In the genomic region with DNA sequence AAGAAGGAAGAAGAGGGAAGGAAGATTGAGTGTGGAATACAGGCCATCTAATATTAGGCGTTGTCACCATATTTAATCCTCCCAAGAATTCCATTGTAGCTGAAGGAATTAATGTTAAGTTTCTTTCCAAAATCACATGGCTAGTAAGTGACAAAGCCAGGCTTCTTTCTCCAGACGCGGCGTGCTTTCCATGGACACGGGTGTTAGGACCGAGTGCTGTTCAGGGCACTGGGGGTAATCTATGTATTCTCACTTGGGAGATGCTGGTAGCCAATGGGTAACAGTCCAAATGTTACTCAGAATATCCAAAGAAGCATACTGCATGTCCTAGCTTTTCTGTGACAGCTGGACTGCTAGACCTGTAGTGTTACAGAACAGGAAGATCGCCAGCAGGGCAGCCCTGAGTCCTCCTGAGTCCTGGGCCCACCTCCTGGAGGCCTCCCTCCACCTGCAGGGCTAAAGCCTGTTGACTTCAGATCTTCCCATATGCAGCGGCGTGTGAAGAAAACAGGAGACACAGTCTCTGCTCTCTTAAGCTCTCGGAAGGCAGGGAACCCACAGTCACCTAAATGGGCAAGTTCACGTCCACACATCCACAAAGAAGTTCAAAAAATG, we compare ENCODE assay signal across 17 cellular contexts. TPM values are rescaled to one million over a fixed set of nuclear protein-coding genes. Genes with fewer than 3 reads are reported as not detected.
"Had no signal": no experiment of that assay in that cellular context is flagged by ENCODE, and none has a peak within 500 bp of the region (broad histone marks: within the 10 kb centered on the region; RNA-seq: fewer than 3 reads in every experiment).

No MANE protein-coding gene starts in this region.

- ATAC-seq: activated CD8-positive, alpha-beta T cell treated with anti-CD3 and anti-CD28 coated beads for 36 hours; activated T-cell treated with anti-CD3 and anti-CD28 coated beads, Interleukin-2, amount 50 U/mL, for 4 hours; psoas muscle; right lobe of liver; WTC11 had no signal

- H3K27ac ChIP-seq: dorsolateral prefrontal cortex, psoas muscle, right lobe of liver, tibial artery, uterus had no signal

- H3K4me3 Mint-ChIP-seq: activated CD8-positive, alpha-beta T cell treated with anti-CD3 and anti-CD28 coated beads for 36 hours; activated T-cell treated with anti-CD3 and anti-CD28 coated beads, Interleukin-2, amount 50 U/mL, for 4 hours; nephron; WTC11 had no signal

- H3K27ac Mint-ChIP-seq: activated CD8-positive, alpha-beta T cell treated with anti-CD3 and anti-CD28 coated beads for 36 hours; WTC11 had no signal

- H3K9me3 Mint-ChIP-seq: activated CD8-positive, alpha-beta T cell treated with anti-CD3 and anti-CD28 coated beads for 36 hours; activated T-cell treated with anti-CD3 and anti-CD28 coated beads, Interleukin-2, amount 50 U/mL, for 4 hours; nephron; WTC11 had no signal

- H3K4me1 ChIP-seq: psoas muscle had no signal

- DNase-seq: activated CD4-positive, alpha-beta T cell treated with anti-CD3 and anti-CD28 coated beads for 4 hours; activated CD8-positive, alpha-beta T cell treated with anti-CD3 and anti-CD28 coated beads for 36 hours; activated effector memory CD4-positive, alpha-beta T cell treated with Interleukin-2 at 50 U/mL for 16 hours; activated naive CD4-positive, alpha-beta T cell treated with anti-CD3 and anti-CD28 coated beads, Interleukin-2, amount 50 U/mL, for 16 hours; activated T-cell treated with anti-CD3 and anti-CD28 coated beads, Interleukin-2, amount 50 U/mL, for 4 hours; dorsolateral prefrontal cortex; mesenchymal stem cell; psoas muscle; right lobe of liver; T-helper 2 cell; tibial artery; uterus had no signal

- H3K36me3 ChIP-seq: tibial artery, uterus had no signal

- H3K4me3 ChIP-seq: dorsolateral prefrontal cortex, psoas muscle, right lobe of liver, tibial artery, uterus had no signal

- H3K9me3 ChIP-seq: psoas muscle, right lobe of liver, tibial artery, uterus had no signal

- H3K27me3 ChIP-seq: right lobe of liver, uterus had no signal

RNA-seq across cellular contexts. Expression of gene IGSF9, which starts 5.3 kb away (rescaled TPM):
- total RNA-seq: osteocyte, psoas muscle had no signal

RNA-seq across cellular contexts. Expression of gene SLAMF9, which starts 13.9 kb away (rescaled TPM):
- total RNA-seq: activated CD8-positive, alpha-beta T cell treated with anti-CD3 and anti-CD28 coated beads for 36 hours; activated T-cell treated with anti-CD3 and anti-CD28 coated beads, Interleukin-2, amount 50 U/mL, for 4 hours; kidney epithelial cell; osteocyte; psoas muscle; uterus; WTC11 had no signal
- polyA plus RNA-seq: psoas muscle had no signal

RNA-seq across cellular contexts. Expression of gene CFAP45, which starts 40.1 kb away (rescaled TPM):
- total RNA-seq: liver, right lobe of liver had no signal
